Comparison of ENCODE assay signal across 11 cellular contexts in genomic region chr10:72107325-72108003, GRCh38. TPM values are rescaled to one million over a fixed set of nuclear protein-coding genes. Genes with fewer than 3 reads are reported as not detected.
A peak's percentile ranks its signal among the peaks of the same experiment; 100 is the strongest.
DNase-seq lines count a peak whose midpoint lies in the region; ATAC-seq, FAIRE-seq and TF ChIP-seq lines count a peak whose summit lies in the region.
"Had no signal": no experiment of that assay in that cellular context is flagged by ENCODE, and none has a peak within 500 bp of the region (broad histone marks: within the 10 kb centered on the region; RNA-seq: fewer than 3 reads in every experiment).

No MANE protein-coding gene starts in this region.

- no peaks in the 10 kb centered on the region for H3K9me3 Mint-ChIP-seq in activated CD8-positive, alpha-beta memory T cell treated with anti-CD3 and anti-CD28 coated beads, Interleukin-2, amount 10 ng/mL, durations not matched to agents 7 days and 5 days (ENCODE audit: low read depth)

- SMC1A ChIA-PET in GM12878 (lab: Charles Lee; ENCODE audit: uncharacterized antibody, unreplicated experiment) = interaction anchor here (0.6 to 2.3 kb wide), 7 partner anchors 14 to 122 kb away, joined by 3 to 9 read pairs (median 4); no protein-coding TSS in a partner anchor

- WGBS in GM12878 (ENCODE audit: insufficient coverage, insufficient replicate concordance, low lambda C conversion rate, missing lambda C conversion rate) = 3% methylated on average over 3 of the region's 3 CpGs
- WGBS in smooth muscle cell (ENCODE audit: low lambda C conversion rate) = 64% methylated on average over 3 of the region's 3 CpGs
- WGBS in esophagus squamous epithelium, 2 donors = 39 to 45% methylated on average over 3 of the region's 3 CpGs

- H3K27ac ChIP-seq in GM12878 (ENCODE audit: control insufficient read depth, insufficient read depth) = peak overlapping the region; percentile 13; the same call in 1 of the 2 replicates
- H3K27ac ChIP-seq in smooth muscle cell (ENCODE audit: low read depth) = peak overlapping the region; percentile 72
- H3K27ac ChIP-seq in esophagus squamous epithelium = no peak overlapping the region
- H3K27ac ChIP-seq: pancreas had no signal

- H3K4me1 Mint-ChIP-seq in activated CD8-positive, alpha-beta memory T cell treated with anti-CD3 and anti-CD28 coated beads, Interleukin-2, amount 10 ng/mL, durations not matched to agents 7 days and 5 days = peaks cover 41% of the 10 kb centered on the region

- peaks cover 5% of the 10 kb centered on the region; the same call in 1 of the 2 replicates for H3K4me1 ChIP-seq in GM12878 (ENCODE audit: control insufficient read depth, insufficient read depth, low read length)
- no peaks in the 10 kb centered on the region for H3K4me1 ChIP-seq in smooth muscle cell (ENCODE audit: low read depth)
- peaks cover 0 to 5% (median 0%) of the 10 kb centered on the region in 3 donors for H3K4me1 ChIP-seq in esophagus squamous epithelium
- H3K4me1 ChIP-seq: pancreas had no signal

- no TSS peak for BruUV-seq in GM12878 (replicated peaks; lab: Mats Ljungman, UMichigan)

- peaks cover 22% of the 10 kb centered on the region for H3K36me3 Mint-ChIP-seq in activated CD8-positive, alpha-beta memory T cell treated with anti-CD3 and anti-CD28 coated beads, Interleukin-2, amount 10 ng/mL, durations not matched to agents 7 days and 5 days

- no peak overlapping the region for H3K4me3 ChIP-seq in GM12878
- no peak overlapping the region for H3K4me3 ChIP-seq in smooth muscle cell
- no peak overlapping the region for H3K4me3 ChIP-seq in esophagus squamous epithelium
- H3K4me3 ChIP-seq: pancreas had no signal

- H3K4me2 ChIP-seq in GM12878 (ENCODE audit: control insufficient read depth, insufficient read depth) (no peak overlapping the region), smooth muscle cell (no peak overlapping the region)

- peak; percentile 52 for DNase-seq in activated CD8-positive, alpha-beta memory T cell treated with anti-CD3 and anti-CD28 coated beads, Interleukin-2, amount 10 ng/mL, durations not matched to agents 7 days and 5 days
- no peak for DNase-seq in activated CD8-positive, alpha-beta memory T cell treated with anti-CD3 and anti-CD28 coated beads for 24 hours
- DNase-seq in M059J (ENCODE audit: low read depth) = peak; percentile 69
- no peak for DNase-seq in GM12878 (ENCODE audit: low read depth, low spot score)
- no peak for DNase-seq in smooth muscle cell (lab: John Stamatoyannopoulos, UW; ENCODE audit: unreplicated experiment)
- no peak for DNase-seq in esophagus squamous epithelium (lab: John Stamatoyannopoulos, UW)
- no peak for DNase-seq in AML-193 (lab: John Stamatoyannopoulos, UW)
- DNase-seq: NCI-H2029 treated with DMSO at 0.1 percent for 48 hours, pancreas, SHP77 had no signal

- peak overlapping the region; percentile 66 for H3K4me3 Mint-ChIP-seq in activated CD8-positive, alpha-beta memory T cell treated with anti-CD3 and anti-CD28 coated beads, Interleukin-2, amount 10 ng/mL, durations not matched to agents 7 days and 5 days

- H3K9ac ChIP-seq in GM12878 (ENCODE audit: control insufficient read depth, insufficient read depth, low read length) (no peak overlapping the region), smooth muscle cell (ENCODE audit: low read depth) (peak overlapping the region; percentile 59)

- POLR2A ChIA-PET in GM12878 (lab: Charles Lee) = no interaction called here

- no peak for TF ChIP-seq POLR2A in GM12878 (IDR thresholded peaks at IDR 0.05; ENCODE audit: low read depth, low read length)
- no peak for TF ChIP-seq POLR2A in esophagus squamous epithelium (IDR thresholded peaks at IDR 0.05)

- no peak for TF ChIP-seq EP300 in GM12878 (IDR thresholded peaks at IDR 0.05; ENCODE audit: borderline replicate concordance in 1 of 2, control insufficient read depth in 1 of 2, low read depth in 2 of 2, low read length in 2 of 2)

- no peaks in the 10 kb centered on the region for H3K27me3 Mint-ChIP-seq in activated CD8-positive, alpha-beta memory T cell treated with anti-CD3 and anti-CD28 coated beads, Interleukin-2, amount 10 ng/mL, durations not matched to agents 7 days and 5 days

- no peaks in the 10 kb centered on the region for H3K27me3 ChIP-seq in GM12878 (replicated peaks in 1 of 2; ENCODE audit: control insufficient read depth in 2 of 2, insufficient read depth in 2 of 2, low read length in 1 of 2)
- no peaks in the 10 kb centered on the region for H3K27me3 ChIP-seq in smooth muscle cell (ENCODE audit: low read depth)
- H3K27me3 ChIP-seq in esophagus squamous epithelium = no peaks in the 10 kb centered on the region
- H3K27me3 ChIP-seq: pancreas had no signal

- H3K9me3 ChIP-seq in GM12878 (replicated peaks; ENCODE audit: control insufficient read depth, insufficient read depth, low read length) (no peaks in the 10 kb centered on the region), smooth muscle cell (replicated peaks; ENCODE audit: low read depth) (no peaks in the 10 kb centered on the region), esophagus squamous epithelium (no peaks in the 10 kb centered on the region)
- H3K9me3 ChIP-seq: pancreas had no signal

- H4K20me1 ChIP-seq in GM12878 (ENCODE audit: control insufficient read depth, insufficient read depth) (no peaks in the 10 kb centered on the region), smooth muscle cell (ENCODE audit: low read depth) (no peaks in the 10 kb centered on the region)

- H3K36me3 ChIP-seq in GM12878 (ENCODE audit: control insufficient read depth in 2 of 2, insufficient read depth in 2 of 2, low read length in 1 of 2) = peaks cover 0 to 11% of the 10 kb centered on the region in 2 experiments; a peak in 2 of 4 replicates
- H3K36me3 ChIP-seq in smooth muscle cell (ENCODE audit: low read depth) = no peaks in the 10 kb centered on the region
- peaks cover 0 to 10% (median 0%) of the 10 kb centered on the region in 3 donors for H3K36me3 ChIP-seq in esophagus squamous epithelium

- intact Hi-C loops in GM12878 (cut with micrococcal nuclease; ENCODE audit: unreplicated experiment) = no loop called here
- intact Hi-C loops in esophagus squamous epithelium (cut with DNase I) = no loop called here

- RAD21 ChIA-PET in GM12878 (lab: Charles Lee; ENCODE audit: unreplicated experiment) = interaction anchor here (0.7 to 1.2 kb wide), 2 partner anchors 59 to 79 kb away, joined by 3 read pairs; no protein-coding TSS in a partner anchor

- TF ChIP-seq RAD21 in GM12878 (IDR thresholded peaks at IDR 0.05; ENCODE audit: insufficient read depth, low read depth, low read length) = no peak

- H3K79me2 ChIP-seq in GM12878 (ENCODE audit: control insufficient read depth, insufficient read depth, low read length) (no peaks in the 10 kb centered on the region), smooth muscle cell (ENCODE audit: low read depth) (no peaks in the 10 kb centered on the region)

- CTCF ChIA-PET in activated CD8-positive, alpha-beta memory T cell treated with anti-CD3 and anti-CD28 coated beads, Interleukin-2, amount 10 ng/mL, durations not matched to agents 7 days and 5 days (lab: Charles Lee) = interaction anchor here (0.6 to 2.0 kb wide), 8 partner anchors 9 to 233 kb away, joined by 3 to 11 read pairs (median 3); no protein-coding TSS in a partner anchor
- CTCF ChIA-PET in GM12878 (lab: Yijun Ruan, JAX) = interaction anchor here (0.7 to 1.9 kb wide), 5 partner anchors 9 to 211 kb away, joined by 4 to 8 read pairs (median 4); no protein-coding TSS in a partner anchor

- FAIRE-seq in GM12878 (lab: Jason Lieb, UNC) = no peak
- FAIRE-seq: pancreas had no signal

- peak overlapping the region; percentile 86 for H3K27ac Mint-ChIP-seq in activated CD8-positive, alpha-beta memory T cell treated with anti-CD3 and anti-CD28 coated beads, Interleukin-2, amount 10 ng/mL, durations not matched to agents 7 days and 5 days

- TF ChIP-seq CTCF in GM12878 (IDR thresholded peaks at IDR 0.05 in 2 of 3, conservative IDR thresholded peaks at IDR 0.05 in 1 of 3; ENCODE audit: control insufficient read depth in 2 of 3, extremely low read depth in 1 of 3, insufficient read depth in 1 of 3, low read depth in 3 of 3, low read length in 3 of 3) = no peak
- TF ChIP-seq CTCF in smooth muscle cell (IDR thresholded peaks at IDR 0.05; ENCODE audit: borderline replicate concordance, insufficient read depth, poor library complexity, severe bottlenecking) = no peak
- TF ChIP-seq CTCF in esophagus squamous epithelium (IDR thresholded peaks at IDR 0.05) = no peak

- in situ Hi-C loops in GM12878 (cut with MboI) = no loop called here

- peak; percentile 77 for ATAC-seq in activated CD8-positive, alpha-beta memory T cell treated with anti-CD3 and anti-CD28 coated beads, Interleukin-2, amount 10 ng/mL, durations not matched to agents 7 days and 5 days
- ATAC-seq in GM12878 = no peak
- ATAC-seq in GM18511 (IDR thresholded peaks at IDR 0.05; ENCODE audit: unreplicated experiment) = no peak

- no peaks in the 10 kb centered on the region for H3F3A ChIP-seq in smooth muscle cell (ENCODE audit: low read depth)

- H2AFZ ChIP-seq in GM12878 (ENCODE audit: control insufficient read depth, low read depth, low read length) (no peak overlapping the region; the same call in 1 of the 2 replicates), smooth muscle cell (ENCODE audit: low read depth) (no peak overlapping the region)

TF ChIP-seq in GM12878, 131 proteins besides CTCF, POLR2A, EP300 and RAD21 (continues in another document):
- TF ChIP-seq GABPA (IDR thresholded peaks at IDR 0.05; ENCODE audit: low read depth) = peak; percentile 49; the same call in 1 of the 2 replicates

RNA-seq across cellular contexts. Expression of gene SPOCK2, which starts 19.1 kb away (rescaled TPM):
- 100 to 1,000 TPM in 1 of 2 experiments, 10 to 100 TPM in 1; 51.9 to 127 TPM for total RNA-seq in activated CD8-positive, alpha-beta memory T cell treated with anti-CD3 and anti-CD28 coated beads, Interleukin-2, amount 10 ng/mL, durations not matched to agents 7 days and 5 days
- total RNA-seq in M059J (2014; rRNA removed; shearing (Covaris generic)) = 0.05 TPM in 1 of 2 replicates, not detected in the other
- 1.5 and 2.0 TPM in 2 replicates for total RNA-seq in GM12878 (2013; cell fraction: nucleolus; rRNA removed)
- total RNA-seq in GM12878 (2014; rRNA removed) = 0.40 and 0.65 TPM in 2 replicates
- 0.28 and 0.31 TPM in 2 replicates for total RNA-seq in GM12878 (2014; rRNA removed; fragmentation: Illumina TruSeq; extraction: Trizol)
- 1.3 and 1.5 TPM in 2 replicates for total RNA-seq in GM12878 (2021)
- polyA plus RNA-seq in GM12878 (2011; ENCODE audit: low read depth) = 0.35 TPM
- polyA plus RNA-seq in GM12878 (2011; rRNA removed) = 0.53 and 0.83 TPM in 2 replicates
- polyA plus RNA-seq in GM12878 (2011; cell fraction: cytosol; rRNA removed) = 1.4 and 1.7 TPM in 2 replicates
- polyA plus RNA-seq in GM12878 (2011; cell fraction: nucleus; rRNA removed) = 1.5 and 1.8 TPM in 2 replicates
- polyA plus RNA-seq in GM12878 (2012) = 0.41 TPM in 2 replicates
- 0.06 and 0.47 TPM in 2 replicates for polyA plus RNA-seq in GM12878 (2014; fragmentation: Illumina TruSeq; extraction: Trizol)
- polyA plus RNA-seq in GM12878 (2014; fragmentation: Nextera tagmentation; extraction: Ambion mirVana) = under 1 TPM; 0.02 TPM
- 0.76 and 0.96 TPM in 2 replicates for polyA plus RNA-seq in GM12878 (2014; rRNA removed)
- under 1 TPM; 0.69 to 0.74 TPM for polyA plus RNA-seq in GM12878 (2016; fragmentation: Nextera tagmentation; extraction: Ambion mirVana)
- 1.3 and 2.2 TPM in 2 replicates for polyA minus RNA-seq in GM12878 (2011; rRNA and poly(A)+ RNA removed)
- 0.52 and 1.3 TPM in 2 replicates for polyA minus RNA-seq in GM12878 (2011; cell fraction: cytosol; rRNA and poly(A)+ RNA removed)
- polyA minus RNA-seq in GM12878 (2011; cell fraction: nucleus; rRNA and poly(A)+ RNA removed) = 1.2 and 2.4 TPM in 2 replicates
- total RNA-seq in smooth muscle cell = 0.09 and 1.1 TPM in 2 replicates
- polyA plus RNA-seq in smooth muscle cell = 0.47 TPM in 1 of 2 replicates, not detected in the other
- 1 to 10 TPM; 2.6 to 8.1 (median 5.0) TPM for total RNA-seq in esophagus squamous epithelium

Comparison
In these comparisons a context has a peak if more than half of its experiments do, and no peak if none do; other contexts are left out.
1. DNase-seq: peak in activated CD8-positive, alpha-beta memory T cell treated with anti-CD3 and anti-CD28 coated beads, Interleukin-2, amount 10 ng/mL, durations not matched to agents 7 days and 5 days (single experiment) and M059J (single experiment); none in activated CD8-positive, alpha-beta memory T cell treated with anti-CD3 and anti-CD28 coated beads for 24 hours (single experiment), GM12878 (single experiment), smooth muscle cell (single experiment), esophagus squamous epithelium (single experiment) and AML-193 (0 of 2).
2. H3K27ac ChIP-seq: peak in GM12878 (single experiment) and smooth muscle cell (single experiment); none in esophagus squamous epithelium (0 of 4).
3. RNA of gene SPOCK2, which starts 19.1 kb away (total RNA-seq): 51.9 to 127 TPM in activated CD8-positive, alpha-beta memory T cell treated with anti-CD3 and anti-CD28 coated beads, Interleukin-2, amount 10 ng/mL, durations not matched to agents 7 days and 5 days; 2.6 to 8.1 TPM in esophagus squamous epithelium, 0.09 to 1.1 TPM in smooth muscle cell, 0.28 to 2.0 TPM in GM12878 and 0.05 TPM in M059J; every median in the first group is over 4 times any median in the second.